9 cellular contexts compared by ENCODE assay signal in the genomic region with DNA sequence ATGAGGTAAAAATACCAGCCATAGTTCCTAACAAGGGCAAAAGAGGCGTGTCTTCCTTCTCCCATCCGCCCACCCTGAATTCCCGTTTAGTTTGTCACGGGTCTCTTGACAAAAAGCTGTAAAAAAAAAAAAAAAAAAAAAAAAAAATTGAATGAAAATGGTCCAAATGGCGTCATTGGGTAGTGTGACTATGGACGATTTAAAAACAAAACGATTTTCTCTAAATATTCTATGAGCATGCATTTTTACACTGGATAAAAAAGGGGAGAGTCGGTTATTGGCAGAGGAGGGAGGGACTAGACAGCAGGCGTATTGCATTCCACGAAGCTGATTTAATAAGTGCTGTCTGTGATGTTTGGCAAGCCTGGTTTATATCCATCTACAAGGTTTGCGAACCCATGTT. TPM values are rescaled to one million over a fixed set of nuclear protein-coding genes. Genes with fewer than 3 reads are reported as not detected.
DNase-seq lines count a peak whose midpoint lies in the region; ATAC-seq and TF ChIP-seq lines count a peak whose summit lies in the region.
"Had no signal": no experiment of that assay in that cellular context is flagged by ENCODE, and none has a peak within 500 bp of the region (broad histone marks: within the 10 kb centered on the region; RNA-seq: fewer than 3 reads in every experiment).

Gene FAM133A, plus strand, starts transcription at position 338 of the 403 bp plus-strand sequence. CDS start 35,214 bp downstream, outside the sequence.

- no peaks in the 10 kb centered on the region for H3K4me1 ChIP-seq in lower lobe of right lung

- H3K4me1 Mint-ChIP-seq in chondrocyte (ENCODE audit: low read depth): peaks cover 27% of the 10 kb centered on the region
- peaks cover 16% of the 10 kb centered on the region for H3K4me1 Mint-ChIP-seq in type B pancreatic cell (ENCODE audit: unreplicated experiment)

- H3K36me3 Mint-ChIP-seq in chondrocyte (ENCODE audit: low read depth) (no peaks in the 10 kb centered on the region), type B pancreatic cell (no peaks in the 10 kb centered on the region)

- peak within 1 kb of the TSS; percentile 99 for H3K4me3 Mint-ChIP-seq in chondrocyte (ENCODE audit: unreplicated experiment)
- H3K4me3 Mint-ChIP-seq in type B pancreatic cell: peak within 1 kb of the TSS; percentile 98

- peaks cover 18% of the 10 kb centered on the region for H3K27me3 Mint-ChIP-seq in chondrocyte (ENCODE audit: low read depth)
- peaks cover 16% of the 10 kb centered on the region for H3K27me3 Mint-ChIP-seq in type B pancreatic cell

- no peaks in the 10 kb centered on the region for H3K36me3 ChIP-seq in lower lobe of right lung

- H3K9me3 Mint-ChIP-seq in chondrocyte (ENCODE audit: low read depth) (no peaks in the 10 kb centered on the region), type B pancreatic cell (no peaks in the 10 kb centered on the region)

- H3K4me3 ChIP-seq in lower lobe of right lung: peak within 1 kb of the TSS; percentile 61

- DNase-seq in NCI-H748 (lab: John Stamatoyannopoulos, UW; ENCODE audit: unreplicated experiment) (peak; percentile 51), chondrocyte (ENCODE audit: low spot score) (no peak), lower lobe of right lung (no peak), type B pancreatic cell (ENCODE audit: extremely low spot score, unreplicated experiment) (no peak), NCI-H1930 (lab: John Stamatoyannopoulos, UW) (no peak), NCI-H526 (lab: John Stamatoyannopoulos, UW) (no peak), RPMI8226 (no peak)

- H3K9me3 ChIP-seq in lower lobe of right lung: no peaks in the 10 kb centered on the region

- ATAC-seq in GM18867 (IDR thresholded peaks at IDR 0.05; ENCODE audit: unreplicated experiment): peak; percentile 15
- ATAC-seq in lower lobe of right lung: peak in 1 of 2 donors; percentile 56

- intact Hi-C loops in lower lobe of right lung (cut with DNase I): no loop called here

- H3K27ac ChIP-seq in lower lobe of right lung: peak within 1 kb of the TSS; percentile 36

- H3K27me3 ChIP-seq in lower lobe of right lung (ENCODE audit: low read depth): peaks cover 10% of the 10 kb centered on the region

- H3K27ac Mint-ChIP-seq in chondrocyte (ENCODE audit: unreplicated experiment) (peak within 1 kb of the TSS; percentile 97), type B pancreatic cell (peak within 1 kb of the TSS; percentile 90)

- TF ChIP-seq CTCF in chondrocyte (IDR thresholded peaks at IDR 0.05) (no peak), lower lobe of right lung (IDR thresholded peaks at IDR 0.05) (no peak), type B pancreatic cell (conservative IDR thresholded peaks at IDR 0.05) (no peak)

RNA-seq across cellular contexts. Expression of gene FAM133A, which starts in this region (rescaled TPM):
- total RNA-seq in chondrocyte (0.65 to 1.3 TPM (median 0.72 TPM) in 3 replicates), lower lobe of right lung (not detected), type B pancreatic cell (ENCODE audit: low replicate concordance) (0.46 TPM in 1 of 2 replicates, not detected in the other)
- total RNA-seq: T-helper 1 cell treated with Interleukin-12 subunit alpha and Interleukin-12 subunit beta and Interleukin-4 antibody, amounts not matched to agents 30 ng/mL and 1 ng/mL, for 36 hours had no signal
